14 cellular contexts compared by ENCODE assay signal in the genomic region with DNA sequence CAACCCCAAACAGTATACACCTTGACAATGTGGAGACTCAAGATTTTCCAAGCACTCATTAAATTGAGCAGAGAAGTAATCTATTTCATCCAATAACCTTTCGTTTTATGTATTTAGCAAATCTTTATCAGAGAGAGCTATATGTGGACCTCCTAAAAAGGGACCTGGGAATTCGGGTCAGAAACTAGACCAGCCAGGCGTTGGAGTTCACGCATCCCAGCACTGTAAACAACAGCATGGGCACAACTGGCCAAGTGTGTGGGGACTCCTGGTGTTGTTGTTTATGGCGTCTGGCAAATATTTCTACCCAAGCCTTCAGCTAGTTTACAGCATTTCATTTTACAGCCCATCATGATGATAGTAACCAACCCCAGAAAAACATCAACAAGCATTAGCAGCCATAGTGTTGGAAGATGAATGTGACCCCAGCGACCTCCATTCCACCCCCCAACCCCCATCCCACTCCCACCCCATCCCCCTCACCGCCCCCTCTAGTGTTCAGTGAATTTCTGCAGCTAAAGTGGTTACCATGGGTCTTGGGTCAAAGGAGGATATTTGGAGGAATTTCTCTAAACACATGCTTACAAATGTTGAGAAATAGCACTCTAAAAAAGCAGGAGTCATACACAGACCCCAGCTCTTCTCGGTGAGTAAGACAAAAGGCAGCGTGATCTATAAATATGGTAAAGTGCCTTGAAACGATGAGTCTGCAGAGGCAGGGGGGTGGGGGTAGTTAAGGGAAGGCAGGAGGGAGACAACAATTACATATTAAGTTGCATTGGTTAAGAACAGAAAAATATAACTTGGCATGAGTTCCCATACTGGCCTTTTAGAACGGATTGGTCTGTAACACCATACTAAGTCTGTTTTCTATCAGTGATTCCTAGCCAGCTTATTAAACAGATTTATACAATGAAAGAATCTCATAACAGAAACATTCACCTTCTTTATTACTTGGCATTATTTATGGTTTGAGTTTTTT.
DNase-seq lines count a peak whose midpoint lies in the region; ATAC-seq and TF ChIP-seq lines count a peak whose summit lies in the region.
"Had no signal": no experiment of that assay in that cellular context is flagged by ENCODE, and none has a peak within 500 bp of the region (broad histone marks: within the 10 kb centered on the region; RNA-seq: fewer than 3 reads in every experiment).

No MANE protein-coding gene starts in this region.

- no peak overlapping the region for H3K9ac ChIP-seq in colonic mucosa (ENCODE audit: low read depth in 2 of 2, low read length in 2 of 2)

- H3K27ac ChIP-seq in breast epithelium = peak overlapping the region; percentile 52 to 81
- peak overlapping the region in 1 of 2 donors; percentile 50 for H3K27ac ChIP-seq in lung (ENCODE audit: low read depth in 1 of 2, low read length in 1 of 2)
- peak overlapping the region; percentile 24 to 66 (median 40) for H3K27ac ChIP-seq in upper lobe of left lung
- H3K27ac ChIP-seq in colonic mucosa = no peak overlapping the region
- H3K27ac ChIP-seq: gastrocnemius medialis, SK-N-MC had no signal

- no peak overlapping the region for H3K4me3 ChIP-seq in breast epithelium
- H3K4me3 ChIP-seq in lung = no peak overlapping the region
- no peak overlapping the region for H3K4me3 ChIP-seq in upper lobe of left lung
- H3K4me3 ChIP-seq in colonic mucosa = no peak overlapping the region
- H3K4me3 ChIP-seq: gastrocnemius medialis, SK-N-MC had no signal

- no peaks in the 10 kb centered on the region for H3K4me1 ChIP-seq in breast epithelium
- peaks cover 0 to 2% of the 10 kb centered on the region in 2 donors for H3K4me1 ChIP-seq in lung (ENCODE audit: control insufficient read depth in 2 of 2, insufficient read depth in 2 of 2, low read length in 2 of 2)
- H3K4me1 ChIP-seq in upper lobe of left lung = peaks cover 0 to 5% (median 1%) of the 10 kb centered on the region in 4 donors
- H3K4me1 ChIP-seq in colonic mucosa = no peaks in the 10 kb centered on the region

- no peak for TF ChIP-seq POLR2A in breast epithelium (IDR thresholded peaks at IDR 0.05)
- no peak for TF ChIP-seq POLR2A in upper lobe of left lung (IDR thresholded peaks at IDR 0.05)

- no peak for TF ChIP-seq CTCF in breast epithelium (IDR thresholded peaks at IDR 0.05)
- no peak for TF ChIP-seq CTCF in lung (IDR thresholded peaks at IDR 0.05; ENCODE audit: control extremely low read depth, extremely low read depth)
- TF ChIP-seq CTCF in upper lobe of left lung (IDR thresholded peaks at IDR 0.05) = no peak
- TF ChIP-seq CTCF in colonic mucosa (IDR thresholded peaks at IDR 0.05) = no peak

- no peak for TF ChIP-seq EP300 in upper lobe of left lung (IDR thresholded peaks at IDR 0.05)

- DNase-seq in HT1080 (ENCODE audit: low read depth) = peak; percentile 77
- DNase-seq in breast epithelium (ENCODE audit: low spot score in 2 of 2) = no peak
- DNase-seq in lung (ENCODE audit: low spot score) = peak; percentile 40
- DNase-seq in upper lobe of left lung = no peak
- no peak for DNase-seq in colonic mucosa
- no peak for DNase-seq in OCI-M2 (lab: John Stamatoyannopoulos, UW; ENCODE audit: unreplicated experiment)
- DNase-seq: activated CD4-positive, alpha-beta T cell treated with anti-CD3 and anti-CD28 coated beads for 4 hours; activated naive CD8-positive, alpha-beta T cell treated with anti-CD3 and anti-CD28 coated beads, Interleukin-2, amount 10 ng/mL, durations not matched to agents 7 days and 5 days; gastrocnemius medialis; GF-D8; substantia nigra had no signal

- intact Hi-C loops in breast epithelium (cut with DNase I; ENCODE audit: low total_unique reads) (no loop called here), colonic mucosa (cut with DNase I) (no loop called here)

- H3K36me3 ChIP-seq in breast epithelium (no peaks in the 10 kb centered on the region), lung (ENCODE audit: control insufficient read depth in 2 of 2, insufficient read depth in 2 of 2, low read length in 2 of 2) (no peaks in the 10 kb centered on the region), upper lobe of left lung (no peaks in the 10 kb centered on the region), colonic mucosa (no peaks in the 10 kb centered on the region)
- H3K36me3 ChIP-seq: gastrocnemius medialis had no signal

- ATAC-seq in lung (ENCODE audit: insufficient read depth, low FRiP score) = peak; percentile 30
- peak; percentile 34 to 54 for ATAC-seq in upper lobe of left lung (ENCODE audit: low FRiP score in 2 of 2)
- no peak for ATAC-seq in HG03571 (IDR thresholded peaks at IDR 0.05; ENCODE audit: unreplicated experiment)
- ATAC-seq in GM18870 (IDR thresholded peaks at IDR 0.05; ENCODE audit: unreplicated experiment) = no peak
- ATAC-seq: gastrocnemius medialis had no signal

- H3K9me3 ChIP-seq in breast epithelium (no peaks in the 10 kb centered on the region), lung (ENCODE audit: control insufficient read depth in 2 of 2, insufficient read depth in 1 of 2, low read length in 1 of 2) (no peaks in the 10 kb centered on the region), upper lobe of left lung (no peaks in the 10 kb centered on the region), colonic mucosa (no peaks in the 10 kb centered on the region)
- H3K9me3 ChIP-seq: gastrocnemius medialis had no signal

- H3K27me3 ChIP-seq in breast epithelium (no peaks in the 10 kb centered on the region), lung (ENCODE audit: control insufficient read depth, insufficient read depth) (no peaks in the 10 kb centered on the region), upper lobe of left lung (no peaks in the 10 kb centered on the region), colonic mucosa (no peaks in the 10 kb centered on the region)
- H3K27me3 ChIP-seq: gastrocnemius medialis had no signal

- 79 to 83% methylated on average over 11 of the region's 11 CpGs for WGBS in lung, 2 donors
- WGBS in upper lobe of left lung, 2 donors = 77 to 80% methylated on average over 11 of the region's 11 CpGs

Comparison
In these comparisons a context has a peak if more than half of its experiments do, and no peak if none do; other contexts are left out.
1. DNase-seq: peak in HT1080 (single experiment) and lung (single experiment); none in breast epithelium (0 of 2), upper lobe of left lung (0 of 2), colonic mucosa (single experiment) and OCI-M2 (single experiment).
2. ATAC-seq: peak in lung (single experiment) and upper lobe of left lung (2 of 2); none in HG03571 (single experiment) and GM18870 (single experiment).